ENCODE assay signal across 1 cellular context in the genomic region with DNA sequence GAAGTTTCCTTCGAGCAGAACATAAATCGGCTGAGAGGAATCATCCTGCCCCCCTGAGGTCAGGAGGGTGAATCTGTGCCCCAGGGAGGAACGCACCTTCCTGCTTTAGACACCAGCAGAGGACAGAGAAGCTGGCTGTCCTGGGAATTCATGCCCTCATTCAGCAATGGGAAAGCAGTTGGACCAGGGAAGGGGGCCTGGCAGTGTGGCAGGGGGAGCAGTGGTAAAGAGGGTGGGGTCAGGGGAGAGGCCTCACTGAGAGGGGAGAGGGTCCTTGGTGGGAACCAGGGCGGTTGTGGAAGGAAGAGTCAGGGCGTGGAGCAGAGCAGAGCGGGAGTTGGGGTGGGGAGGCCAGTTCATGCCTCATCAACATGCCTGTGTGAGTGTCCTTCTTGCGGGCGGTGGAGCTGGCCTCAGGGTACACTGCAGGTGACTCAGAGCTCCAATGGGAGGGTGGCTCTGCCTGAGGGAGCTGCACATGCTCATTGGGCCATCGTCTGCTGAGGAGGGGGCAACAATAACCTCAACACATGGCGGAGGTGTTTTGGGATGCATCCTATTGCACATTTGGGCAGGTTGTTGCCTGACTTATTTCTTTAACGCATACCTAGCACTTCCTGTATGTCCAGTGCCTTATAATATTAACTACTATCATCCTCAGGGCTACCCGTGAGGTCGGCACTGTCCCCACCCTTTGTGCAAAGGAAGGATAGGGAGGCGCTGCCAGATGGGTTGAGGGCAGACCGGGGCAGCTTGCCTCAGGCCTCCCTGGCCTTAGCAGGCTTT.
TF ChIP-seq lines count a peak whose summit lies in the region.

No MANE protein-coding gene starts in this region.

TF ChIP-seq in endothelial cell of umbilical vein, 7 proteins besides CTCF, POLR2A, EP300 and RAD21:
- TF ChIP-seq, protein P1, sequence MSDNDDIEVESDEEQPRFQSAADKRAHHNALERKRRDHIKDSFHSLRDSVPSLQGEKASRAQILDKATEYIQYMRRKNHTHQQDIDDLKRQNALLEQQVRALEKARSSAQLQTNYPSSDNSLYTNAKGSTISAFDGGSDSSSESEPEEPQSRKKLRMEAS (IDR thresholded peaks at IDR 0.05; ENCODE audit: insufficient read depth, insufficient read length) = no peak
- TF ChIP-seq EZH2 (IDR thresholded peaks at IDR 0.05; ENCODE audit: borderline replicate concordance, low read depth, low read length, severe bottlenecking) (no peak), GATA2 (IDR thresholded peaks at IDR 0.05; ENCODE audit: insufficient read depth, insufficient read length, low read depth, low read length) (no peak), JUN (IDR thresholded peaks at IDR 0.05; ENCODE audit: borderline replicate concordance, insufficient read depth, insufficient read length, low read depth) (no peak), MYC (IDR thresholded peaks at IDR 0.05; ENCODE audit: low read depth, low read length) (no peak), POLR2AphosphoS5 (IDR thresholded peaks at IDR 0.05; ENCODE audit: insufficient read depth, low read depth, low read length) (no peak)
